In genomic region chr15:99252326-99252725, GRCh38 we compare ENCODE assay signal across 8 cellular contexts. TPM values are rescaled to one million over a fixed set of nuclear protein-coding genes. Genes with fewer than 3 reads are reported as not detected.
DNase-seq lines count a peak whose midpoint lies in the region; ATAC-seq and TF ChIP-seq lines count a peak whose summit lies in the region.

No MANE protein-coding gene starts in this region.

- H4K20me1 ChIP-seq in Loucy (ENCODE audit: insufficient read depth, low read length, poor library complexity, severe bottlenecking) (no peaks in the 10 kb centered on the region), osteoblast (ENCODE audit: insufficient read depth, low read length) (no peaks in the 10 kb centered on the region)

- H3K36me3 Mint-ChIP-seq in Caco-2 (ENCODE audit: insufficient read depth, unreplicated experiment): no peaks in the 10 kb centered on the region
- peaks cover 5% of the 10 kb centered on the region for H3K36me3 Mint-ChIP-seq in effector memory CD8-positive, alpha-beta T cell (ENCODE audit: insufficient read depth)

- H3K4me1 ChIP-seq in Caco-2 (no peaks in the 10 kb centered on the region; the same call in 1 of the 2 replicates), Loucy (ENCODE audit: insufficient read depth, low read length, poor library complexity, severe bottlenecking) (peaks cover 23% of the 10 kb centered on the region), osteoblast (ENCODE audit: insufficient read depth, low read length) (peaks cover 43% of the 10 kb centered on the region)

- TSS peak; percentile 41 for BruUV-seq in Caco-2 (replicated peaks; lab: Mats Ljungman, UMichigan)

- POLR2A ChIA-PET in Caco-2 (lab: Charles Lee): interaction anchor here (1.9 kb wide), 1 partner anchor 481 kb away, joined by 19 read pairs; the partner anchor contains the start of gene LYSMD4

- peak overlapping the region; percentile 78 for H3K9ac ChIP-seq in Loucy (ENCODE audit: low read depth, low read length, poor library complexity, severe bottlenecking)

- H3K9me3 ChIP-seq in Caco-2 (no peaks in the 10 kb centered on the region), Loucy (ENCODE audit: insufficient read depth, low read depth, low read length) (no peaks in the 10 kb centered on the region), osteoblast (ENCODE audit: low read depth, low read length) (no peaks in the 10 kb centered on the region)

- no peak for DNase-seq in Caco-2
- DNase-seq in effector memory CD8-positive, alpha-beta T cell: no peak
- no peak for DNase-seq in osteoblast (ENCODE audit: insufficient read length, low spot score, missing footprints)
- no peak for DNase-seq in MV-4-11 (lab: John Stamatoyannopoulos, UW)
- DNase-seq in GM19238 (ENCODE audit: insufficient read length, low spot score): no peak
- no peak for DNase-seq in midbrain (lab: John Stamatoyannopoulos, UW)

- no peak overlapping the region for H3K4me3 Mint-ChIP-seq in Caco-2 (ENCODE audit: unreplicated experiment)
- peak overlapping the region; percentile 85 to 87 for H3K4me3 Mint-ChIP-seq in effector memory CD8-positive, alpha-beta T cell

- intact Hi-C loops in Caco-2 (cut with micrococcal nuclease; ENCODE audit: unreplicated experiment): no loop called here

- H3K36me3 ChIP-seq in Caco-2 (ENCODE audit: control insufficient read depth, insufficient read depth, low read length) (no peaks in the 10 kb centered on the region), Loucy (ENCODE audit: insufficient read depth, low read length) (no peaks in the 10 kb centered on the region), osteoblast (ENCODE audit: insufficient read depth, low read length) (no peaks in the 10 kb centered on the region)

- no peak overlapping the region for H3K27ac ChIP-seq in osteoblast (ENCODE audit: low read depth, low read length)

- no peaks in the 10 kb centered on the region for H3K27me3 Mint-ChIP-seq in Caco-2 (ENCODE audit: insufficient read depth, unreplicated experiment)
- no peaks in the 10 kb centered on the region for H3K27me3 Mint-ChIP-seq in effector memory CD8-positive, alpha-beta T cell

- H2AFZ ChIP-seq in Loucy (ENCODE audit: low read length) (peak overlapping the region; percentile 88; the same call in 1 of the 2 replicates), osteoblast (ENCODE audit: low read length) (no peak overlapping the region)

- H3K27ac Mint-ChIP-seq in Caco-2 (ENCODE audit: unreplicated experiment): no peak overlapping the region
- peak overlapping the region in 1 of 2 donors; percentile 84 for H3K27ac Mint-ChIP-seq in effector memory CD8-positive, alpha-beta T cell

- CTCF ChIA-PET in Caco-2 (lab: Charles Lee): interaction anchor here (1.4 kb wide), 1 partner anchor 20 kb away, joined by 5 read pairs; no protein-coding TSS in a partner anchor

- no peak for ATAC-seq in effector memory CD8-positive, alpha-beta T cell (replicated peaks)
- no peak for ATAC-seq in HG02840 (IDR thresholded peaks at IDR 0.05; ENCODE audit: low FRiP score, unreplicated experiment)

- H3K79me2 ChIP-seq in Loucy (ENCODE audit: insufficient read depth, low read length): no peaks in the 10 kb centered on the region
- H3K79me2 ChIP-seq in osteoblast (ENCODE audit: insufficient read depth, low read length): peaks cover 26% of the 10 kb centered on the region

- no peaks in the 10 kb centered on the region for H3K27me3 ChIP-seq in Caco-2 (replicated peaks; ENCODE audit: control insufficient read depth, insufficient read depth, low read length)
- peaks cover 41% of the 10 kb centered on the region for H3K27me3 ChIP-seq in Loucy (ENCODE audit: insufficient read depth, low read length, poor library complexity, severe bottlenecking)
- H3K27me3 ChIP-seq in osteoblast (ENCODE audit: insufficient read depth, low read length): no peaks in the 10 kb centered on the region

- TF ChIP-seq CTCF in Caco-2 (IDR thresholded peaks at IDR 0.05; ENCODE audit: insufficient read depth in 1 of 2, low read depth in 1 of 2, low read length in 1 of 2, severe bottlenecking in 1 of 2, unreplicated experiment in 1 of 2) (no peak), Loucy (conservative IDR thresholded peaks at IDR 0.05; ENCODE audit: low read length) (no peak), osteoblast (IDR thresholded peaks at IDR 0.05; ENCODE audit: extremely low read depth, low read depth, low read length) (no peak)

- no peaks in the 10 kb centered on the region for H3K9me2 ChIP-seq in Loucy (replicated peaks; ENCODE audit: low read depth, low read length)

- H3K4me1 Mint-ChIP-seq in Caco-2 (ENCODE audit: low read depth, unreplicated experiment): no peaks in the 10 kb centered on the region
- H3K4me1 Mint-ChIP-seq in effector memory CD8-positive, alpha-beta T cell (ENCODE audit: low read depth in 2 of 2): peaks cover 22 to 23% of the 10 kb centered on the region in 2 donors

- no peaks in the 10 kb centered on the region for H3K9me3 Mint-ChIP-seq in Caco-2 (ENCODE audit: unreplicated experiment)
- no peaks in the 10 kb centered on the region for H3K9me3 Mint-ChIP-seq in effector memory CD8-positive, alpha-beta T cell

- peak overlapping the region; percentile 81 for H3K4me2 ChIP-seq in Loucy (ENCODE audit: low read depth, low read length, poor library complexity, severe bottlenecking)
- H3K4me2 ChIP-seq in osteoblast (ENCODE audit: insufficient read depth, low read length): peak overlapping the region; percentile 91

- H3F3A ChIP-seq in Loucy (ENCODE audit: low read depth): no peaks in the 10 kb centered on the region

- H3K4me3 ChIP-seq in Caco-2 (ENCODE audit: low read depth, low read length) (peak overlapping the region; percentile 80), Loucy (ENCODE audit: low read length, poor library complexity, severe bottlenecking) (peak overlapping the region; percentile 82), osteoblast (ENCODE audit: insufficient read depth, low read length) (peak overlapping the region; percentile 76)

RNA-seq across cellular contexts. Expression of gene LRRC28, which starts 1.0 kb away (rescaled TPM):
- total RNA-seq in Caco-2 (2022) (15.2 and 17.8 TPM in 2 replicates), osteoblast (32.6 and 32.7 TPM in 2 replicates)

RNA-seq across cellular contexts. Expression of gene TTC23, which starts 2.9 kb away (rescaled TPM):
- total RNA-seq in Caco-2 (2022) (8.5 and 10.8 TPM in 2 replicates), osteoblast (21.7 and 27.4 TPM in 2 replicates)
